1 cellular context compared by ENCODE assay signal in genomic region chr10:119449760-119450461, GRCh38.
TF ChIP-seq lines count a peak whose summit lies in the region.

No MANE protein-coding gene starts in this region.

TF ChIP-seq in IMR-90, 13 proteins besides CTCF, POLR2A, EP300 and RAD21 (continued from another document):
- no peak for TF ChIP-seq MAZ (IDR thresholded peaks at IDR 0.05; ENCODE audit: borderline replicate concordance, low read depth, low read length)
- no peak for TF ChIP-seq RCOR1 (IDR thresholded peaks at IDR 0.05; ENCODE audit: insufficient replicate concordance, low read length)
- TF ChIP-seq RFX5 (IDR thresholded peaks at IDR 0.05; ENCODE audit: low read depth, low read length), result no peak
